Comparison of ENCODE assay signal across 1 cellular context in the genomic region with DNA sequence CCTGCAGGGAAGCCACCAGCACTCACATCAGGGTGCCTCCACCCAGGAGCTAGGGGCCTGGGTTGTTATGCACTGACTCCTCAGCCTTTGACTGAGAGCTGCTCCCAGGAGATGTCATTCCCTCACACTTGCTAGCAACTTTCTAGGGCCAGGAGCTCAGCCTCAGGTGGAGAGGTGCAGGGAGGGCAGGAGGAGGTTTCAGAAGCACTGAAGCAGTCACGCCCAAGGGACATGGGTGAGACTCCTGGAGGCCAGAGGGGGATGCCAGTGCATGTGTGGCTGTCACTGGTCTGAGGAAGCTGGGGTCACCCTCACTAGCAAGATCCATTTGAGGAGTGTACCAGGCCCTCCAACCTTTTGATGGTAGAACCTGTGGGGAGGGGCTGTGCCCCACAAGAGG.
TF ChIP-seq lines count a peak whose summit lies in the region.

No MANE protein-coding gene starts in this region.

TF ChIP-seq in H1, 55 proteins besides CTCF, POLR2A, EP300 and RAD21:
- no peak for TF ChIP-seq TAF7 (optimal IDR thresholded peaks at IDR 0.05; ENCODE audit: borderline replicate concordance, low read depth, low read length)
- no peak for TF ChIP-seq RFX5 (IDR thresholded peaks at IDR 0.05; ENCODE audit: borderline replicate concordance, low read depth, low read length)
- no peak for TF ChIP-seq MAFK (IDR thresholded peaks at IDR 0.05; ENCODE audit: low read depth, low read length)
- no peak for TF ChIP-seq SP1 (IDR thresholded peaks at IDR 0.05; ENCODE audit: low read depth, low read length)
- TF ChIP-seq, protein P1, sequence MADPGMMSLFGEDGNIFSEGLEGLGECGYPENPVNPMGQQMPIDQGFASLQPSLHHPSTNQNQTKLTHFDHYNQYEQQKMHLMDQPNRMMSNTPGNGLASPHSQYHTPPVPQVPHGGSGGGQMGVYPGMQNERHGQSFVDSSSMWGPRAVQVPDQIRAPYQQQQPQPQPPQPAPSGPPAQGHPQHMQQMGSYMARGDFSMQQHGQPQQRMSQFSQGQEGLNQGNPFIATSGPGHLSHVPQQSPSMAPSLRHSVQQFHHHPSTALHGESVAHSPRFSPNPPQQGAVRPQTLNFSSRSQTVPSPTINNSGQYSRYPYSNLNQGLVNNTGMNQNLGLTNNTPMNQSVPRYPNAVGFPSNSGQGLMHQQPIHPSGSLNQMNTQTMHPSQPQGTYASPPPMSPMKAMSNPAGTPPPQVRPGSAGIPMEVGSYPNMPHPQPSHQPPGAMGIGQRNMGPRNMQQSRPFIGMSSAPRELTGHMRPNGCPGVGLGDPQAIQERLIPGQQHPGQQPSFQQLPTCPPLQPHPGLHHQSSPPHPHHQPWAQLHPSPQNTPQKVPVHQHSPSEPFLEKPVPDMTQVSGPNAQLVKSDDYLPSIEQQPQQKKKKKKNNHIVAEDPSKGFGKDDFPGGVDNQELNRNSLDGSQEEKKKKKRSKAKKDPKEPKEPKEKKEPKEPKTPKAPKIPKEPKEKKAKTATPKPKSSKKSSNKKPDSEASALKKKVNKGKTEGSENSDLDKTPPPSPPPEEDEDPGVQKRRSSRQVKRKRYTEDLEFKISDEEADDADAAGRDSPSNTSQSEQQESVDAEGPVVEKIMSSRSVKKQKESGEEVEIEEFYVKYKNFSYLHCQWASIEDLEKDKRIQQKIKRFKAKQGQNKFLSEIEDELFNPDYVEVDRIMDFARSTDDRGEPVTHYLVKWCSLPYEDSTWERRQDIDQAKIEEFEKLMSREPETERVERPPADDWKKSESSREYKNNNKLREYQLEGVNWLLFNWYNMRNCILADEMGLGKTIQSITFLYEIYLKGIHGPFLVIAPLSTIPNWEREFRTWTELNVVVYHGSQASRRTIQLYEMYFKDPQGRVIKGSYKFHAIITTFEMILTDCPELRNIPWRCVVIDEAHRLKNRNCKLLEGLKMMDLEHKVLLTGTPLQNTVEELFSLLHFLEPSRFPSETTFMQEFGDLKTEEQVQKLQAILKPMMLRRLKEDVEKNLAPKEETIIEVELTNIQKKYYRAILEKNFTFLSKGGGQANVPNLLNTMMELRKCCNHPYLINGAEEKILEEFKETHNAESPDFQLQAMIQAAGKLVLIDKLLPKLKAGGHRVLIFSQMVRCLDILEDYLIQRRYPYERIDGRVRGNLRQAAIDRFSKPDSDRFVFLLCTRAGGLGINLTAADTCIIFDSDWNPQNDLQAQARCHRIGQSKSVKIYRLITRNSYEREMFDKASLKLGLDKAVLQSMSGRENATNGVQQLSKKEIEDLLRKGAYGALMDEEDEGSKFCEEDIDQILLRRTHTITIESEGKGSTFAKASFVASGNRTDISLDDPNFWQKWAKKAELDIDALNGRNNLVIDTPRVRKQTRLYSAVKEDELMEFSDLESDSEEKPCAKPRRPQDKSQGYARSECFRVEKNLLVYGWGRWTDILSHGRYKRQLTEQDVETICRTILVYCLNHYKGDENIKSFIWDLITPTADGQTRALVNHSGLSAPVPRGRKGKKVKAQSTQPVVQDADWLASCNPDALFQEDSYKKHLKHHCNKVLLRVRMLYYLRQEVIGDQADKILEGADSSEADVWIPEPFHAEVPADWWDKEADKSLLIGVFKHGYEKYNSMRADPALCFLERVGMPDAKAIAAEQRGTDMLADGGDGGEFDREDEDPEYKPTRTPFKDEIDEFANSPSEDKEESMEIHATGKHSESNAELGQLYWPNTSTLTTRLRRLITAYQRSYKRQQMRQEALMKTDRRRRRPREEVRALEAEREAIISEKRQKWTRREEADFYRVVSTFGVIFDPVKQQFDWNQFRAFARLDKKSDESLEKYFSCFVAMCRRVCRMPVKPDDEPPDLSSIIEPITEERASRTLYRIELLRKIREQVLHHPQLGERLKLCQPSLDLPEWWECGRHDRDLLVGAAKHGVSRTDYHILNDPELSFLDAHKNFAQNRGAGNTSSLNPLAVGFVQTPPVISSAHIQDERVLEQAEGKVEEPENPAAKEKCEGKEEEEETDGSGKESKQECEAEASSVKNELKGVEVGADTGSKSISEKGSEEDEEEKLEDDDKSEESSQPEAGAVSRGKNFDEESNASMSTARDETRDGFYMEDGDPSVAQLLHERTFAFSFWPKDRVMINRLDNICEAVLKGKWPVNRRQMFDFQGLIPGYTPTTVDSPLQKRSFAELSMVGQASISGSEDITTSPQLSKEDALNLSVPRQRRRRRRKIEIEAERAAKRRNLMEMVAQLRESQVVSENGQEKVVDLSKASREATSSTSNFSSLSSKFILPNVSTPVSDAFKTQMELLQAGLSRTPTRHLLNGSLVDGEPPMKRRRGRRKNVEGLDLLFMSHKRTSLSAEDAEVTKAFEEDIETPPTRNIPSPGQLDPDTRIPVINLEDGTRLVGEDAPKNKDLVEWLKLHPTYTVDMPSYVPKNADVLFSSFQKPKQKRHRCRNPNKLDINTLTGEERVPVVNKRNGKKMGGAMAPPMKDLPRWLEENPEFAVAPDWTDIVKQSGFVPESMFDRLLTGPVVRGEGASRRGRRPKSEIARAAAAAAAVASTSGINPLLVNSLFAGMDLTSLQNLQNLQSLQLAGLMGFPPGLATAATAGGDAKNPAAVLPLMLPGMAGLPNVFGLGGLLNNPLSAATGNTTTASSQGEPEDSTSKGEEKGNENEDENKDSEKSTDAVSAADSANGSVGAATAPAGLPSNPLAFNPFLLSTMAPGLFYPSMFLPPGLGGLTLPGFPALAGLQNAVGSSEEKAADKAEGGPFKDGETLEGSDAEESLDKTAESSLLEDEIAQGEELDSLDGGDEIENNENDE (IDR thresholded peaks at IDR 0.05; ENCODE audit: insufficient replicate concordance, low read length): no peak
- TF ChIP-seq SIRT6 (IDR thresholded peaks at IDR 0.05; ENCODE audit: low read length): no peak
- TF ChIP-seq TAF1 (IDR thresholded peaks at IDR 0.05; ENCODE audit: low read depth, low read length): no peak
- TF ChIP-seq KDM5A (IDR thresholded peaks at IDR 0.05; ENCODE audit: low read length): no peak
- TF ChIP-seq HDAC6 (IDR thresholded peaks at IDR 0.05; ENCODE audit: low read depth, low read length): no peak
- TF ChIP-seq, protein P2, sequence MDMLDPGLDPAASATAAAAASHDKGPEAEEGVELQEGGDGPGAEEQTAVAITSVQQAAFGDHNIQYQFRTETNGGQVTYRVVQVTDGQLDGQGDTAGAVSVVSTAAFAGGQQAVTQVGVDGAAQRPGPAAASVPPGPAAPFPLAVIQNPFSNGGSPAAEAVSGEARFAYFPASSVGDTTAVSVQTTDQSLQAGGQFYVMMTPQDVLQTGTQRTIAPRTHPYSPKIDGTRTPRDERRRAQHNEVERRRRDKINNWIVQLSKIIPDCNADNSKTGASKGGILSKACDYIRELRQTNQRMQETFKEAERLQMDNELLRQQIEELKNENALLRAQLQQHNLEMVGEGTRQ (IDR thresholded peaks at IDR 0.05; ENCODE audit: low read length): no peak
